ENCODE assay signal across 11 cellular contexts in the genomic region with DNA sequence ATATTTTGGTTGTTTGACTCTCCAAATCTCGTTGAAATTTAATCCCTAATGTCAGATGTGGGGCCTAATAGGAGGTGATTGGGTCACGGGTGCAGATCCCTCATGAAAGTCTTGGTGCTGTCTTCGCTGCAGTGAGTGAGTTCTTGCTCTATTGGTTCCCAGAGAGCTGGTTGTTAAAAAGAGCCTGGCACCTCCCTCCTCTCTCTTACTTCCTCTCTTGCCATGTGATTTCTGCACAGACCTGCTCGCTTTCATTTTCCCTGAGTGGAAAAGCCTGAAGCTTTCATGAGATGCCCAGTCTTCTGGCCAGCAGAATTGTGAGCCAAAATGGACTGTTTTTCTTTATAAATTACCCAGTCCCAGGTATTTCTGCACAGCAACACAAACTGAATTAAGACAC.
DNase-seq lines count a peak whose midpoint lies in the region; ATAC-seq and TF ChIP-seq lines count a peak whose summit lies in the region.
"Had no signal": no experiment of that assay in that cellular context is flagged by ENCODE, and none has a peak within 500 bp of the region (broad histone marks: within the 10 kb centered on the region; RNA-seq: fewer than 3 reads in every experiment).

No MANE protein-coding gene starts in this region.

- H3K9me3 ChIP-seq in sigmoid colon = no peaks in the 10 kb centered on the region

- H3K36me3 ChIP-seq in sigmoid colon = no peaks in the 10 kb centered on the region

- intact Hi-C loops in sigmoid colon (cut with DNase I) = no loop called here

- no peaks in the 10 kb centered on the region for H3K27me3 ChIP-seq in sigmoid colon

- no peak overlapping the region for H3K27ac ChIP-seq in sigmoid colon

- no peak for TF ChIP-seq CTCF in sigmoid colon (IDR thresholded peaks at IDR 0.05)

- DNase-seq in hippocampal formation (lab: John Stamatoyannopoulos, UW) (peak; percentile 9 to 10), sigmoid colon (no peak), HT-29 (ENCODE audit: low spot score) (no peak), ecto neural progenitor cell (ENCODE audit: low spot score) (no peak), NCI-H187 (lab: John Stamatoyannopoulos, UW) (no peak)
- DNase-seq: mammary epithelial cell, NCI-H345 had no signal

- TF ChIP-seq EP300 in sigmoid colon (IDR thresholded peaks at IDR 0.05) = no peak

- 32 to 55% methylated on average over 4 of the region's 4 CpGs for WGBS in sigmoid colon, 2 donors

- H3K4me1 ChIP-seq in sigmoid colon = no peaks in the 10 kb centered on the region

- ATAC-seq in GM18861 (IDR thresholded peaks at IDR 0.05; ENCODE audit: unreplicated experiment) = peak; percentile 77
- peak; percentile 81 for ATAC-seq in HG02571 (IDR thresholded peaks at IDR 0.05; ENCODE audit: unreplicated experiment)
- ATAC-seq in HG03521 (IDR thresholded peaks at IDR 0.05; ENCODE audit: unreplicated experiment) = peak; percentile 68
- ATAC-seq: HCT116 had no signal

- H3K4me3 ChIP-seq in sigmoid colon = no peak overlapping the region

- TF ChIP-seq POLR2A in sigmoid colon (IDR thresholded peaks at IDR 0.05) = no peak

Comparison
In these comparisons a context has a peak if more than half of its experiments do, and no peak if none do; other contexts are left out.
1. DNase-seq: peak in hippocampal formation (2 of 2); none in sigmoid colon (single experiment), HT-29 (single experiment), ecto neural progenitor cell (single experiment) and NCI-H187 (0 of 2).
2. Peak in every context shown above with its lines, with median percentiles within 50 percentile points of each other: ATAC-seq.